Comparison of ENCODE assay signal across 1 cellular context in the genomic region with DNA sequence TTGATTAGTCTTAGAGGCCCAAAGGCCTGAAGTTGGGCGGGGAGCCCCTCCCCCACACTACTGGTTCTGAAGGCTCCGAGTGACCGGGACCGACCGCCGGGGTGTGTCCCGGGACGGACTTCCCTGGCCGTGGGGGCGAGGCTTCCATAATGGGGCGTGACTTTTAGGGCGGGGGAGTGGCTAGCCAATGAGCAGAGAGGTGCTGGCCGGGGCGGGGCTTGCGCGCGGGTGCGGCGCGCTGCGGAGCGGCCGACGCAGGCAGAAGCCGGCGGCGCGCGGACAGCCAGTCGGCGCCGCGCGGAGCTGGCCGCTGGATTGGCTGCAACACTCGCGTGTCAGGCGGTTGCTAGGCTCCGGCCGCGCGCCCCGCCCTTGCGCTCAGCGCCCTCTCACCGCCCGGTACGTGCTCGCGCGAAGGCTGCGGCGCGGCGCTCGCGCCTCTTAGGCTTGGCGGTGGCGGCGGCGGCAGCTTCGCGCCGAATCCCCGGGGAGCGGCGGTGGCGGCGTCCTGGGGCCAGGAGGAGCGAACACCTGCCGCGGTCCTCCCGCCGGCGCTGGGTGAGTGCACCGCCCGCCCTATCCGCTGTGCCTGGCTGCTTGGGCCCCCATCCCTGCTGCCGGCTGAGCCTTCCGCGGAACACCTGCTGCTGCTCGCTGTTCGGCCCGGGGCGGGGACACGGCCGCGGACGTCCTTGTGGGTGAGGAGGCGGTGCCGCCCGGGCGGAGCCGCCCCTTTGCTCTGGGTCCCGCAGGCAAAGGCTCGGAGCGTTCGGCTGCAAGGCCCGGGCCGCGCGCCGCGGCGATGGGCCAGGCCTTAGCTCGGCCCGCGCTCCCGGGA.
A peak's percentile ranks its signal among the peaks of the same experiment; 100 is the strongest.
TF ChIP-seq lines count a peak whose summit lies in the region.

A gene (plus strand): TSS at position 392 of the 838 bp plus-strand sequence. CDS start 40,268 bp downstream, outside the sequence.

TF ChIP-seq in HepG2, 621 proteins besides CTCF, POLR2A, EP300 and RAD21 (continued from another document and continues in another):
- TF ChIP-seq, protein P1, sequence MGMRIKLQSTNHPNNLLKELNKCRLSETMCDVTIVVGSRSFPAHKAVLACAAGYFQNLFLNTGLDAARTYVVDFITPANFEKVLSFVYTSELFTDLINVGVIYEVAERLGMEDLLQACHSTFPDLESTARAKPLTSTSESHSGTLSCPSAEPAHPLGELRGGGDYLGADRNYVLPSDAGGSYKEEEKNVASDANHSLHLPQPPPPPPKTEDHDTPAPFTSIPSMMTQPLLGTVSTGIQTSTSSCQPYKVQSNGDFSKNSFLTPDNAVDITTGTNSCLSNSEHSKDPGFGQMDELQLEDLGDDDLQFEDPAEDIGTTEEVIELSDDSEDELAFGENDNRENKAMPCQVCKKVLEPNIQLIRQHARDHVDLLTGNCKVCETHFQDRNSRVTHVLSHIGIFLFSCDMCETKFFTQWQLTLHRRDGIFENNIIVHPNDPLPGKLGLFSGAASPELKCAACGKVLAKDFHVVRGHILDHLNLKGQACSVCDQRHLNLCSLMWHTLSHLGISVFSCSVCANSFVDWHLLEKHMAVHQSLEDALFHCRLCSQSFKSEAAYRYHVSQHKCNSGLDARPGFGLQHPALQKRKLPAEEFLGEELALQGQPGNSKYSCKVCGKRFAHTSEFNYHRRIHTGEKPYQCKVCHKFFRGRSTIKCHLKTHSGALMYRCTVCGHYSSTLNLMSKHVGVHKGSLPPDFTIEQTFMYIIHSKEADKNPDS (CRISPR knock-in tag; IDR thresholded peaks at IDR 0.05): peak; percentile 79; the same call in 1 of the 2 replicates
- TF ChIP-seq ZNF292 (CRISPR knock-in tag; IDR thresholded peaks at IDR 0.05; ENCODE audit: borderline replicate concordance, low read depth) (no peak), PPARG (CRISPR knock-in tag; conservative IDR thresholded peaks at IDR 0.05) (peak; percentile 47; the same call in 1 of the 2 replicates), EZH2 (conservative IDR thresholded peaks at IDR 0.05; ENCODE audit: low read depth, low read length) (no peak), RARA (CRISPR knock-in tag; IDR thresholded peaks at IDR 0.05) (peak; percentile 5), ZNF614 (CRISPR knock-in tag; IDR thresholded peaks at IDR 0.05; ENCODE audit: borderline replicate concordance) (0 out of 2 replicates have a peak, but pooled peaks have one; percentile 22), RFX3 (CRISPR knock-in tag; IDR thresholded peaks at IDR 0.05) (0 out of 2 replicates have a peak, but pooled peaks have one; percentile 27), CREB1 (IDR thresholded peaks at IDR 0.05) (no peak; the same call in 1 of the 2 replicates), CREB1 (CRISPR knock-in tag; IDR thresholded peaks at IDR 0.05) (no peak), JUND (CRISPR knock-in tag; IDR thresholded peaks at IDR 0.05) (0 out of 2 replicates have a peak, but pooled peaks have one; percentile 55), DR1 (CRISPR knock-in tag; IDR thresholded peaks at IDR 0.05) (peak; percentile 68), ZNF547 (CRISPR knock-in tag; IDR thresholded peaks at IDR 0.05) (peak; percentile 73), ZNF652 (CRISPR knock-in tag; IDR thresholded peaks at IDR 0.05; ENCODE audit: borderline replicate concordance, low read depth) (no peak), ZNF556 (CRISPR knock-in tag; IDR thresholded peaks at IDR 0.05; ENCODE audit: borderline replicate concordance) (0 out of 2 replicates have a peak, but pooled peaks have one; percentile 34), ZNF549 (CRISPR knock-in tag; IDR thresholded peaks at IDR 0.05) (no peak), ZNF674 (CRISPR knock-in tag; IDR thresholded peaks at IDR 0.05; ENCODE audit: low read depth) (peak; percentile 96), ZNF143 (CRISPR knock-in tag; IDR thresholded peaks at IDR 0.05) (0 out of 2 replicates have a peak, but pooled peaks have one; percentile 20), ZEB1 (IDR thresholded peaks at IDR 0.05; ENCODE audit: insufficient replicate concordance, low read depth) (no peak), HNF4G (IDR thresholded peaks at IDR 0.05; ENCODE audit: borderline replicate concordance, low read depth, low read length) (no peak), HNF4G (CRISPR knock-in tag; IDR thresholded peaks at IDR 0.05; ENCODE audit: borderline replicate concordance, low read depth) (peak; percentile 63), PAF1 (CRISPR knock-in tag; IDR thresholded peaks at IDR 0.05) (no peak), BRCA1 (CRISPR knock-in tag; IDR thresholded peaks at IDR 0.05) (no peak), ZNF30 (CRISPR knock-in tag; IDR thresholded peaks at IDR 0.05) (no peak), KDM3A (CRISPR knock-in tag; IDR thresholded peaks at IDR 0.05; ENCODE audit: low read depth) (no peak), FOXJ3 (CRISPR knock-in tag; IDR thresholded peaks at IDR 0.05; ENCODE audit: borderline replicate concordance) (no peak), ZFYVE20 (CRISPR knock-in tag; IDR thresholded peaks at IDR 0.05; ENCODE audit: borderline replicate concordance, low read depth) (peak; percentile 73; the same call in 1 of the 2 replicates), MIER3 (CRISPR knock-in tag; IDR thresholded peaks at IDR 0.05; ENCODE audit: borderline replicate concordance) (no peak), ARID2 (CRISPR knock-in tag; IDR thresholded peaks at IDR 0.05; ENCODE audit: borderline replicate concordance) (no peak), JARID2 (CRISPR knock-in tag; IDR thresholded peaks at IDR 0.05; ENCODE audit: insufficient replicate concordance) (peak; percentile 28), ZNF672 (CRISPR knock-in tag; IDR thresholded peaks at IDR 0.05) (no peak), MYC (CRISPR knock-in tag; IDR thresholded peaks at IDR 0.05; ENCODE audit: borderline replicate concordance) (peak; percentile 76), LCORL (IDR thresholded peaks at IDR 0.05) (no peak), LCORL (CRISPR knock-in tag; IDR thresholded peaks at IDR 0.05) (peak; percentile 83), ZNF570 (CRISPR knock-in tag; IDR thresholded peaks at IDR 0.05; ENCODE audit: borderline replicate concordance) (no peak), RFXAP (CRISPR knock-in tag; IDR thresholded peaks at IDR 0.05; ENCODE audit: borderline replicate concordance) (peak; percentile 96), AHR (CRISPR knock-in tag; IDR thresholded peaks at IDR 0.05) (0 out of 2 replicates have a peak, but pooled peaks have one; percentile 36), EHMT2 (IDR thresholded peaks at IDR 0.05; ENCODE audit: borderline replicate concordance, low read depth, low read length) (no peak), ZNF33A (CRISPR knock-in tag; IDR thresholded peaks at IDR 0.05; ENCODE audit: borderline replicate concordance) (no peak)
- TF ChIP-seq, protein P2, sequence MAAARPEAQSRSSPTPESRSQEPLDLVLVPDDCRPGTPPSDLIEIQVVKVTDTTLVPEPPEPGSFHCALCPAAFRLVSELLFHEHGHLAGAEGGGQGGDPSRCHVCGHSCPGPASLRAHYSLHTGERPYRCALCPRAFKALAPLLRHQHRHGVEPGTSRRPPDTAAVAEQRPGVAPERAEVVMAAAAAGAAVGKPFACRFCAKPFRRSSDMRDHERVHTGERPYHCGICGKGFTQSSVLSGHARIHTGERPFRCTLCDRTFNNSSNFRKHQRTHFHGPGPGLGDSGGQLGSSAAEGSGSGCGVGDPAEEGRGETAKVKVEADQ (CRISPR knock-in tag; IDR thresholded peaks at IDR 0.05; ENCODE audit: borderline replicate concordance): peak; percentile 81; the same call in 1 of the 2 replicates
- TF ChIP-seq, protein P3, sequence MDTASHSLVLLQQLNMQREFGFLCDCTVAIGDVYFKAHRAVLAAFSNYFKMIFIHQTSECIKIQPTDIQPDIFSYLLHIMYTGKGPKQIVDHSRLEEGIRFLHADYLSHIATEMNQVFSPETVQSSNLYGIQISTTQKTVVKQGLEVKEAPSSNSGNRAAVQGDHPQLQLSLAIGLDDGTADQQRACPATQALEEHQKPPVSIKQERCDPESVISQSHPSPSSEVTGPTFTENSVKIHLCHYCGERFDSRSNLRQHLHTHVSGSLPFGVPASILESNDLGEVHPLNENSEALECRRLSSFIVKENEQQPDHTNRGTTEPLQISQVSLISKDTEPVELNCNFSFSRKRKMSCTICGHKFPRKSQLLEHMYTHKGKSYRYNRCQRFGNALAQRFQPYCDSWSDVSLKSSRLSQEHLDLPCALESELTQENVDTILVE (CRISPR knock-in tag; IDR thresholded peaks at IDR 0.05): peak; percentile 59
- TF ChIP-seq, protein P4, sequence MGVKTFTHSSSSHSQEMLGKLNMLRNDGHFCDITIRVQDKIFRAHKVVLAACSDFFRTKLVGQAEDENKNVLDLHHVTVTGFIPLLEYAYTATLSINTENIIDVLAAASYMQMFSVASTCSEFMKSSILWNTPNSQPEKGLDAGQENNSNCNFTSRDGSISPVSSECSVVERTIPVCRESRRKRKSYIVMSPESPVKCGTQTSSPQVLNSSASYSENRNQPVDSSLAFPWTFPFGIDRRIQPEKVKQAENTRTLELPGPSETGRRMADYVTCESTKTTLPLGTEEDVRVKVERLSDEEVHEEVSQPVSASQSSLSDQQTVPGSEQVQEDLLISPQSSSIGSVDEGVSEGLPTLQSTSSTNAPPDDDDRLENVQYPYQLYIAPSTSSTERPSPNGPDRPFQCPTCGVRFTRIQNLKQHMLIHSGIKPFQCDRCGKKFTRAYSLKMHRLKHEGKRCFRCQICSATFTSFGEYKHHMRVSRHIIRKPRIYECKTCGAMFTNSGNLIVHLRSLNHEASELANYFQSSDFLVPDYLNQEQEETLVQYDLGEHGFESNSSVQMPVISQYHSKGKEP (CRISPR knock-in tag; IDR thresholded peaks at IDR 0.05): no peak
- TF ChIP-seq, protein P5, sequence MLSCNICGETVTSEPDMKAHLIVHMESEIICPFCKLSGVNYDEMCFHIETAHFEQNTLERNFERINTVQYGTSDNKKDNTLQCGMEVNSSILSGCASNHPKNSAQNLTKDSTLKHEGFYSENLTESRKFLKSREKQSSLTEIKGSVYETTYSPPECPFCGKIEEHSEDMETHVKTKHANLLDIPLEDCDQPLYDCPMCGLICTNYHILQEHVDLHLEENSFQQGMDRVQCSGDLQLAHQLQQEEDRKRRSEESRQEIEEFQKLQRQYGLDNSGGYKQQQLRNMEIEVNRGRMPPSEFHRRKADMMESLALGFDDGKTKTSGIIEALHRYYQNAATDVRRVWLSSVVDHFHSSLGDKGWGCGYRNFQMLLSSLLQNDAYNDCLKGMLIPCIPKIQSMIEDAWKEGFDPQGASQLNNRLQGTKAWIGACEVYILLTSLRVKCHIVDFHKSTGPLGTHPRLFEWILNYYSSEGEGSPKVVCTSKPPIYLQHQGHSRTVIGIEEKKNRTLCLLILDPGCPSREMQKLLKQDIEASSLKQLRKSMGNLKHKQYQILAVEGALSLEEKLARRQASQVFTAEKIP (CRISPR knock-in tag; IDR thresholded peaks at IDR 0.05; ENCODE audit: borderline replicate concordance): no peak
- TF ChIP-seq, protein P6, sequence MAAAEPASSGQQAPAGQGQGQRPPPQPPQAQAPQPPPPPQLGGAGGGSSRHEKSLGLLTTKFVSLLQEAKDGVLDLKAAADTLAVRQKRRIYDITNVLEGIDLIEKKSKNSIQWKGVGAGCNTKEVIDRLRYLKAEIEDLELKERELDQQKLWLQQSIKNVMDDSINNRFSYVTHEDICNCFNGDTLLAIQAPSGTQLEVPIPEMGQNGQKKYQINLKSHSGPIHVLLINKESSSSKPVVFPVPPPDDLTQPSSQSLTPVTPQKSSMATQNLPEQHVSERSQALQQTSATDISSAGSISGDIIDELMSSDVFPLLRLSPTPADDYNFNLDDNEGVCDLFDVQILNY (CRISPR knock-in tag; conservative IDR thresholded peaks at IDR 0.05): no peak; the same call in 1 of the 2 replicates
- TF ChIP-seq, protein P7, sequence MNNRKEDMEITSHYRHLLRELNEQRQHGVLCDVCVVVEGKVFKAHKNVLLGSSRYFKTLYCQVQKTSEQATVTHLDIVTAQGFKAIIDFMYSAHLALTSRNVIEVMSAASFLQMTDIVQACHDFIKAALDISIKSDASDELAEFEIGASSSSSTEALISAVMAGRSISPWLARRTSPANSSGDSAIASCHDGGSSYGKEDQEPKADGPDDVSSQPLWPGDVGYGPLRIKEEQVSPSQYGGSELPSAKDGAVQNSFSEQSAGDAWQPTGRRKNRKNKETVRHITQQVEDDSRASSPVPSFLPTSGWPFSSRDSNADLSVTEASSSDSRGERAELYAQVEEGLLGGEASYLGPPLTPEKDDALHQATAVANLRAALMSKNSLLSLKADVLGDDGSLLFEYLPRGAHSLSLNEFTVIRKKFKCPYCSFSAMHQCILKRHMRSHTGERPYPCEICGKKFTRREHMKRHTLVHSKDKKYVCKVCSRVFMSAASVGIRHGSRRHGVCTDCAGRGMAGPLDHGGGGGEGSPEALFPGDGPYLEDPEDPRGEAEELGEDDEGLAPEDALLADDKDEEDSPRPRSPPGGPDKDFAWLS (CRISPR knock-in tag; IDR thresholded peaks at IDR 0.05; ENCODE audit: borderline replicate concordance): no peak
- TF ChIP-seq, protein P8, sequence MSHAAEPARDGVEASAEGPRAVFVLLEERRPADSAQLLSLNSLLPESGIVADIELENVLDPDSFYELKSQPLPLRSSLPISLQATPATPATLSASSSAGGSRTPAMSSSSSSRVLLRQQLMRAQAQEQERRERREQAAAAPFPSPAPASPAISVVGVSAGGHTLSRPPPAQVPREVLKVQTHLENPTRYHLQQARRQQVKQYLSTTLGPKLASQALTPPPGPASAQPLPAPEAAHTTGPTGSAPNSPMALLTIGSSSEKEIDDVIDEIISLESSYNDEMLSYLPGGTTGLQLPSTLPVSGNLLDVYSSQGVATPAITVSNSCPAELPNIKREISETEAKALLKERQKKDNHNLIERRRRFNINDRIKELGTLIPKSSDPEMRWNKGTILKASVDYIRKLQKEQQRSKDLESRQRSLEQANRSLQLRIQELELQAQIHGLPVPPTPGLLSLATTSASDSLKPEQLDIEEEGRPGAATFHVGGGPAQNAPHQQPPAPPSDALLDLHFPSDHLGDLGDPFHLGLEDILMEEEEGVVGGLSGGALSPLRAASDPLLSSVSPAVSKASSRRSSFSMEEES (CRISPR knock-in tag; IDR thresholded peaks at IDR 0.05): peak; percentile 21; the same call in 1 of the 2 replicates
- TF ChIP-seq, protein P9, sequence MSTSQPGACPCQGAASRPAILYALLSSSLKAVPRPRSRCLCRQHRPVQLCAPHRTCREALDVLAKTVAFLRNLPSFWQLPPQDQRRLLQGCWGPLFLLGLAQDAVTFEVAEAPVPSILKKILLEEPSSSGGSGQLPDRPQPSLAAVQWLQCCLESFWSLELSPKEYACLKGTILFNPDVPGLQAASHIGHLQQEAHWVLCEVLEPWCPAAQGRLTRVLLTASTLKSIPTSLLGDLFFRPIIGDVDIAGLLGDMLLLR (CRISPR knock-in tag; IDR thresholded peaks at IDR 0.05): peak; percentile 68
- TF ChIP-seq, protein P10, sequence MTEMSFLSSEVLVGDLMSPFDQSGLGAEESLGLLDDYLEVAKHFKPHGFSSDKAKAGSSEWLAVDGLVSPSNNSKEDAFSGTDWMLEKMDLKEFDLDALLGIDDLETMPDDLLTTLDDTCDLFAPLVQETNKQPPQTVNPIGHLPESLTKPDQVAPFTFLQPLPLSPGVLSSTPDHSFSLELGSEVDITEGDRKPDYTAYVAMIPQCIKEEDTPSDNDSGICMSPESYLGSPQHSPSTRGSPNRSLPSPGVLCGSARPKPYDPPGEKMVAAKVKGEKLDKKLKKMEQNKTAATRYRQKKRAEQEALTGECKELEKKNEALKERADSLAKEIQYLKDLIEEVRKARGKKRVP (CRISPR knock-in tag; IDR thresholded peaks at IDR 0.05): no peak
- TF ChIP-seq, protein P11, sequence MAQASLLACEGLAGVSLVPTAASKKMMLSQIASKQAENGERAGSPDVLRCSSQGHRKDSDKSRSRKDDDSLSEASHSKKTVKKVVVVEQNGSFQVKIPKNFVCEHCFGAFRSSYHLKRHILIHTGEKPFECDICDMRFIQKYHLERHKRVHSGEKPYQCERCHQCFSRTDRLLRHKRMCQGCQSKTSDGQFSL (CRISPR knock-in tag; IDR thresholded peaks at IDR 0.05): no peak
